18 cellular contexts compared by ENCODE assay signal in the genomic region with DNA sequence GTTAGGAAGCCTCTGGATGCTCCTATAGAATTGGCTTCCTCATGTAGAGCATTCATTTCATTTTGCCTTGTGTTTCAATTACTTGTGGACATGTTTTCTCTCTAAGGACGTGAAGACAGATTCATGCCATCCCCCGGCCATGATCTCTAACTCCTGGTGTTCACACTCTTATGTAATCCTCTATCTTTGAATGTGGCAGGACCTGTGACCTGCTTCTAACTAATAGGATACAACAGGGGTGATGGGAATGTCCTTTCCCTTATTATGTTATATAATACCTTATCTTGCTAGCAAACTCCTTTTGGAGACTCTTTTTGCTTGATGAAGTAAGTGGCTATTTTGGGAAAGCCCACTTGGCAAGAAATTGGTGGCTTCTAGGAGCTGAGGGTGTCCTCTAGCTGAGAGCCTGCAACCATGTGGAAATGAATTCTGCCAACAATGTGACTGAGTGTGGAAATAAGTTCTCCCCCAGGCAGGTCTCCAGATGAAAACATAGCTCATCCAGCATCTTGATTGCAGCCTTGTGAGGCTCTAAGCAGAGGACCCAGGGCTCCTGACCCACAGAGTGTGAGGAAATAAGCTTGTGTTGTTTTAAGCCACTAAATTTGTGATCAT. TPM values are rescaled to one million over a fixed set of nuclear protein-coding genes. Genes with fewer than 3 reads are reported as not detected.
"Had no signal": no experiment of that assay in that cellular context is flagged by ENCODE, and none has a peak within 500 bp of the region (broad histone marks: within the 10 kb centered on the region; RNA-seq: fewer than 3 reads in every experiment).

No MANE protein-coding gene starts in this region.

- H3K27ac ChIP-seq: adrenal gland, epithelial cell of prostate, lower lobe of right lung, neural progenitor cell, ovary, skin epidermis had no signal

- H3K9ac ChIP-seq: neural progenitor cell had no signal

- DNase-seq: activated CD4-positive, alpha-beta memory T cell treated with anti-CD3 and anti-CD28 coated beads, Interleukin-2, amount 10 ng/mL, durations not matched to agents 7 days and 5 days; activated CD4-positive, alpha-beta T cell treated with anti-CD3 and anti-CD28 coated beads for 4 hours; activated CD8-positive, alpha-beta memory T cell treated with anti-CD3 and anti-CD28 coated beads, Interleukin-2, amount 50 U/mL, for 4 hours; activated effector memory CD4-positive, alpha-beta T cell treated with anti-CD3 and anti-CD28 coated beads, Interleukin-2, amount 50 U/mL, for 16 hours; activated T-cell treated with anti-CD3 and anti-CD28 coated beads, Interleukin-2, amount 50 U/mL, for 48 hours; adrenal gland; dermis blood vessel endothelial cell; lower lobe of right lung; ovary; stimulated activated CD4-positive, alpha-beta T cell treated with anti-CD3 and anti-CD28 coated beads, Interleukin-15, amount 100 ng/mL, for 24 hours; stimulated activated CD4-positive, alpha-beta T cell treated with anti-CD3 and anti-CD28 coated beads, Interleukin-4, amount 100 ng/mL, for 24 hours; stimulated activated naive CD4-positive, alpha-beta T cell; trophoblast cell had no signal

- H3K9me3 ChIP-seq: adrenal gland, lower lobe of right lung, ovary had no signal

- H3K4me2 ChIP-seq: neural progenitor cell had no signal

- H3K36me3 ChIP-seq: adrenal gland, lower lobe of right lung, neural progenitor cell, ovary had no signal

- H3K4me1 ChIP-seq: adrenal gland, lower lobe of right lung had no signal

- H3K4me3 ChIP-seq: adrenal gland, lower lobe of right lung, neural progenitor cell, ovary, skin epidermis had no signal

- H3K27me3 ChIP-seq: adrenal gland, neural progenitor cell, ovary had no signal

- H2AFZ ChIP-seq: neural progenitor cell had no signal

RNA-seq across cellular contexts. Expression of gene DPYSL5, which starts 13.8 kb away (rescaled TPM):
- total RNA-seq: activated CD4-positive, alpha-beta memory T cell treated with anti-CD3 and anti-CD28 coated beads, Interleukin-2, amount 10 ng/mL, durations not matched to agents 7 days and 5 days; dermis blood vessel endothelial cell; glomerular endothelial cell; lower lobe of right lung; subcutaneous adipose tissue had no signal
